18 cellular contexts compared by ENCODE assay signal in genomic region chr12:29614926-29615325, GRCh38.
"Had no signal": no experiment of that assay in that cellular context is flagged by ENCODE, and none has a peak within 500 bp of the region (broad histone marks: within the 10 kb centered on the region; RNA-seq: fewer than 3 reads in every experiment).

No MANE protein-coding gene starts in this region.

- H3K9me3 ChIP-seq: adrenal gland, body of pancreas, colonic mucosa, esophagus squamous epithelium, left lung, transverse colon had no signal

- H3K9me3 Mint-ChIP-seq: activated naive CD4-positive, alpha-beta T cell treated with anti-CD3 and anti-CD28 coated beads, Interleukin-2, amount 10 ng/mL, durations not matched to agents 7 days and 5 days; stimulated activated memory B cell treated with anti-CD40 and anti-IgM and Interleukin-4, amounts not matched to agents 10 μg/mL and 1 μg/mL and 100 μg/mL, for 72 hours; T-cell had no signal

- H3K4me3 ChIP-seq: adrenal gland, body of pancreas, colonic mucosa, esophagus squamous epithelium, left lung, transverse colon had no signal

- H3K4me3 Mint-ChIP-seq: activated naive CD4-positive, alpha-beta T cell treated with anti-CD3 and anti-CD28 coated beads, Interleukin-2, amount 10 ng/mL, durations not matched to agents 7 days and 5 days; naive B cell; stimulated activated memory B cell treated with anti-CD40 and anti-IgM and Interleukin-4, amounts not matched to agents 10 μg/mL and 1 μg/mL and 100 μg/mL, for 72 hours; T-cell had no signal

- H3K27ac Mint-ChIP-seq: activated naive CD4-positive, alpha-beta T cell treated with anti-CD3 and anti-CD28 coated beads, Interleukin-2, amount 10 ng/mL, durations not matched to agents 7 days and 5 days; naive B cell; stimulated activated memory B cell treated with anti-CD40 and anti-IgM and Interleukin-4, amounts not matched to agents 10 μg/mL and 1 μg/mL and 100 μg/mL, for 72 hours; T-cell had no signal

- H3K36me3 Mint-ChIP-seq: activated naive CD4-positive, alpha-beta T cell treated with anti-CD3 and anti-CD28 coated beads, Interleukin-2, amount 10 ng/mL, durations not matched to agents 7 days and 5 days; naive B cell; stimulated activated memory B cell treated with anti-CD40 and anti-IgM and Interleukin-4, amounts not matched to agents 10 μg/mL and 1 μg/mL and 100 μg/mL, for 72 hours; T-cell had no signal

- H3K27me3 ChIP-seq: adrenal gland, body of pancreas, colonic mucosa, esophagus squamous epithelium, left lung, transverse colon had no signal

- H3K4me1 ChIP-seq: body of pancreas, colonic mucosa, left lung, transverse colon had no signal

- DNase-seq: activated CD4-positive, alpha-beta T cell treated with anti-CD3 and anti-CD28 coated beads for 1 hour; activated CD4-positive, alpha-beta T cell treated with anti-CD3 and anti-CD28 coated beads, Interleukin-2, amount 50 U/mL, for 4 hours; activated naive CD4-positive, alpha-beta T cell treated with anti-CD3 and anti-CD28 coated beads, Interleukin-2, amount 10 ng/mL, durations not matched to agents 7 days and 5 days; activated T-cell treated with anti-CD3 and anti-CD28 coated beads, Interleukin-2, amount 50 U/mL, for 1 hour; adrenal gland; body of pancreas; caudate nucleus; colonic mucosa; esophagus squamous epithelium; glutamatergic neuron; hypothalamus; kidney; left lung; naive B cell; T-cell; T-helper 9 cell; transverse colon had no signal

- ATAC-seq: body of pancreas; left lung; stimulated activated memory B cell treated with anti-CD40 and anti-IgM and Interleukin-4, amounts not matched to agents 10 μg/mL and 1 μg/mL and 100 μg/mL, for 72 hours; T-cell had no signal

- H3K27ac ChIP-seq: adrenal gland, body of pancreas, colonic mucosa, esophagus squamous epithelium, left lung, transverse colon had no signal

- H3K4me1 Mint-ChIP-seq: activated naive CD4-positive, alpha-beta T cell treated with anti-CD3 and anti-CD28 coated beads, Interleukin-2, amount 10 ng/mL, durations not matched to agents 7 days and 5 days; naive B cell; stimulated activated memory B cell treated with anti-CD40 and anti-IgM and Interleukin-4, amounts not matched to agents 10 μg/mL and 1 μg/mL and 100 μg/mL, for 72 hours; T-cell had no signal

- FAIRE-seq: kidney had no signal

- H3K36me3 ChIP-seq: adrenal gland, colonic mucosa, esophagus squamous epithelium, left lung, transverse colon had no signal
